30 cellular contexts compared by ENCODE assay signal in genomic region chr14:104772707-104773504, GRCh38.
"Had no signal": no experiment of that assay in that cellular context is flagged by ENCODE, and none has a peak within 500 bp of the region (broad histone marks: within the 10 kb centered on the region; RNA-seq: fewer than 3 reads in every experiment).

No MANE protein-coding gene starts in this region.

- H3K9me3 Mint-ChIP-seq: activated CD4-positive, alpha-beta memory T cell treated with anti-CD3 and anti-CD28 coated beads, Interleukin-2, amount 10 ng/mL, durations not matched to agents 7 days and 5 days; activated naive CD8-positive, alpha-beta T cell treated with anti-CD3 and anti-CD28 coated beads, Interleukin-2, amount 50 U/mL, for 24 hours; central memory CD8-positive, alpha-beta T cell had no signal

- H3K27ac Mint-ChIP-seq: activated CD4-positive, alpha-beta memory T cell treated with anti-CD3 and anti-CD28 coated beads, Interleukin-2, amount 10 ng/mL, durations not matched to agents 7 days and 5 days; activated CD8-positive, alpha-beta memory T cell treated with anti-CD3 and anti-CD28 coated beads, Interleukin-2, amount 10 ng/mL, durations not matched to agents 7 days and 5 days; activated naive CD4-positive, alpha-beta T cell treated with anti-CD3 and anti-CD28 coated beads, Interleukin-2, amount 10 ng/mL, durations not matched to agents 7 days and 5 days; activated naive CD8-positive, alpha-beta T cell; activated naive CD8-positive, alpha-beta T cell treated with anti-CD3 and anti-CD28 coated beads, Interleukin-2, amount 50 U/mL, for 24 hours had no signal

- H3K27ac ChIP-seq: brain microvascular endothelial cell, KMS-11, PC-9, WERI-Rb-1 had no signal

- ATAC-seq: activated CD8-positive, alpha-beta memory T cell treated with anti-CD3 and anti-CD28 coated beads, Interleukin-2, amount 10 ng/mL, durations not matched to agents 7 days and 5 days; activated naive CD8-positive, alpha-beta T cell treated with anti-CD3 and anti-CD28 coated beads, Interleukin-2, amount 50 U/mL, for 24 hours had no signal

- H3K4me1 Mint-ChIP-seq: central memory CD8-positive, alpha-beta T cell had no signal

- DNase-seq: activated CD4-positive, alpha-beta memory T cell treated with anti-CD3 and anti-CD28 coated beads, Interleukin-2, amount 10 ng/mL, durations not matched to agents 7 days and 5 days; activated CD4-positive, alpha-beta T cell treated with anti-CD3 and anti-CD28 coated beads for 1 hour; activated CD4-positive, alpha-beta T cell treated with anti-CD3 and anti-CD28 coated beads for 48 hours; activated CD4-positive, CD25-positive, alpha-beta regulatory T cell; activated CD8-positive, alpha-beta memory T cell treated with anti-CD3 and anti-CD28 coated beads for 24 hours; activated CD8-positive, alpha-beta memory T cell treated with anti-CD3 and anti-CD28 coated beads, Interleukin-2, amount 10 ng/mL, durations not matched to agents 7 days and 5 days; activated CD8-positive, alpha-beta memory T cell treated with anti-CD3 and anti-CD28 coated beads, Interleukin-2, amount 50 U/mL, for 48 hours; activated effector memory CD4-positive, alpha-beta T cell treated with Interleukin-2 at 50 U/mL for 16 hours; activated naive CD4-positive, alpha-beta T cell treated with anti-CD3 and anti-CD28 coated beads, Interleukin-2, amount 10 ng/mL, durations not matched to agents 7 days and 5 days; activated naive CD8-positive, alpha-beta T cell treated with anti-CD3 and anti-CD28 coated beads, Interleukin-2, amount 50 U/mL, for 24 hours; activated T-cell treated with anti-CD3 and anti-CD28 coated beads, Interleukin-2, amount 50 U/mL, for 48 hours; brain microvascular endothelial cell; MM.1S; MV-4-11; NCI-H1092; NCI-H187; NCI-H2029 treated with DMSO at 0.1 percent for 48 hours; NCI-H2107; NCI-H2171; NCI-H510A; NCI-H748 treated with DMSO at 0.1 percent for 48 hours; PC-9; Right ventricle myocardium superior; SW 1271; T-helper 2 cell; T-helper 9 cell had no signal

- H3K4me3 ChIP-seq: PC-9 had no signal

- H3K27me3 ChIP-seq: brain microvascular endothelial cell had no signal

- H3K4me3 Mint-ChIP-seq: activated CD4-positive, alpha-beta memory T cell treated with anti-CD3 and anti-CD28 coated beads, Interleukin-2, amount 10 ng/mL, durations not matched to agents 7 days and 5 days; activated CD8-positive, alpha-beta memory T cell treated with anti-CD3 and anti-CD28 coated beads, Interleukin-2, amount 10 ng/mL, durations not matched to agents 7 days and 5 days; activated naive CD4-positive, alpha-beta T cell treated with anti-CD3 and anti-CD28 coated beads, Interleukin-2, amount 10 ng/mL, durations not matched to agents 7 days and 5 days; activated naive CD8-positive, alpha-beta T cell; activated naive CD8-positive, alpha-beta T cell treated with anti-CD3 and anti-CD28 coated beads, Interleukin-2, amount 50 U/mL, for 24 hours; central memory CD8-positive, alpha-beta T cell had no signal
